Comparison of ENCODE assay signal across 10 cellular contexts in genomic region chr22:50656122-50657070, GRCh38. TPM values are rescaled to one million over a fixed set of nuclear protein-coding genes. Genes with fewer than 3 reads are reported as not detected.
DNase-seq lines count a peak whose midpoint lies in the region; ATAC-seq, FAIRE-seq and TF ChIP-seq lines count a peak whose summit lies in the region.
"Had no signal": no experiment of that assay in that cellular context is flagged by ENCODE, and none has a peak within 500 bp of the region (broad histone marks: within the 10 kb centered on the region; RNA-seq: fewer than 3 reads in every experiment).

No MANE protein-coding gene starts in this region.

- H2AFZ ChIP-seq in PC-9 (peak overlapping the region; percentile 72), fibroblast of lung (ENCODE audit: low read length) (no peak overlapping the region)

- TSS peak; percentile 71 for BruUV-seq in PC-9 (replicated peaks; lab: Mats Ljungman, UMichigan)

- H2BK5ac ChIP-seq in mesendoderm (ENCODE audit: low read length): no peak overlapping the region

- no peak for TF ChIP-seq RAD21 in A549 (conservative IDR thresholded peaks at IDR 0.05 in 1 of 2, IDR thresholded peaks at IDR 0.05 in 1 of 2)

- H4K20me1 ChIP-seq in PC-9 (ENCODE audit: insufficient read depth): no peaks in the 10 kb centered on the region
- no peaks in the 10 kb centered on the region for H4K20me1 ChIP-seq in fibroblast of lung (ENCODE audit: control insufficient read depth, extremely low read depth, insufficient read depth, low read length)

- H3K9ac ChIP-seq in fibroblast of lung (ENCODE audit: insufficient read depth, low read length) (no peak overlapping the region), mesendoderm (ENCODE audit: low read length) (no peak overlapping the region)

- intact Hi-C loops in PC-9 (cut with micrococcal nuclease; ENCODE audit: unreplicated experiment): no loop called here
- intact Hi-C loops in vagina (cut with DNase I): no loop called here

- H3F3A ChIP-seq in PC-9 (ENCODE audit: insufficient read depth, low read depth): peaks cover 30% of the 10 kb centered on the region

- POLR2A ChIA-PET in A549 (lab: Yijun Ruan, JAX) (no interaction called here), PC-9 (lab: Charles Lee; ENCODE audit: unreplicated experiment) (interaction anchor here (0.8 kb wide), 1 partner anchor 43 kb away, joined by 3 read pairs; no protein-coding TSS in a partner anchor)

- no peak overlapping the region for H3K18ac ChIP-seq in mesendoderm (ENCODE audit: low read length)

- DNase-seq in A549 (ENCODE audit: low read depth in 1 of 2, low spot score in 1 of 2) (peak; percentile 46 to 47), PC-9 (peak; percentile 64 to 92), fibroblast of lung (ENCODE audit: low read depth in 2 of 2) (peak; percentile 58 to 71), mesendoderm (peak; percentile 51), amygdala (lab: John Stamatoyannopoulos, UW) (no peak), vagina (ENCODE audit: extremely low spot score in 2 of 2) (no peak), coronary artery (ENCODE audit: low spot score) (no peak)
- DNase-seq: GOT3 had no signal

- H3K4me2 ChIP-seq in A549: peak overlapping the region; percentile 46
- peak overlapping the region; percentile 70 for H3K4me2 ChIP-seq in PC-9
- H3K4me2 ChIP-seq in fibroblast of lung (ENCODE audit: extremely low read depth, insufficient read depth, low read length): no peak overlapping the region
- H3K4me2 ChIP-seq in mesendoderm (ENCODE audit: low read length): no peak overlapping the region

- H3K27ac ChIP-seq in A549 (peak overlapping the region; percentile 45 to 81; a peak in 5 of 6 replicates), PC-9 (peak overlapping the region; percentile 83), fibroblast of lung (ENCODE audit: insufficient read depth, low read length) (no peak overlapping the region), mesendoderm (ENCODE audit: low read depth, low read length) (no peak overlapping the region), vagina (no peak overlapping the region), coronary artery (peak overlapping the region in 1 of 2 donors; percentile 64)

- H3K9me3 ChIP-seq in A549 (no peaks in the 10 kb centered on the region), PC-9 (ENCODE audit: insufficient read depth, low read depth) (no peaks in the 10 kb centered on the region), fibroblast of lung (ENCODE audit: control insufficient read depth, insufficient read depth, low read depth, low read length) (no peaks in the 10 kb centered on the region), vagina (no peaks in the 10 kb centered on the region)

- H2AK5ac ChIP-seq in mesendoderm (ENCODE audit: low read length): no peak overlapping the region

- H3K27me3 ChIP-seq in PC-9 (ENCODE audit: insufficient read depth, low read depth) (no peaks in the 10 kb centered on the region), fibroblast of lung (ENCODE audit: control insufficient read depth, insufficient read depth, low read length) (no peaks in the 10 kb centered on the region), mesendoderm (ENCODE audit: insufficient read depth, low read length, poor library complexity) (no peaks in the 10 kb centered on the region), vagina (no peaks in the 10 kb centered on the region)

- no peaks in the 10 kb centered on the region for H3K36me3 ChIP-seq in PC-9 (ENCODE audit: low read depth)
- H3K36me3 ChIP-seq in fibroblast of lung (ENCODE audit: control insufficient read depth, insufficient read depth, low read length): no peaks in the 10 kb centered on the region
- H3K36me3 ChIP-seq in mesendoderm (ENCODE audit: control insufficient read depth, insufficient read depth, low read length): no peaks in the 10 kb centered on the region
- H3K36me3 ChIP-seq in vagina: no peaks in the 10 kb centered on the region

- TF ChIP-seq CTCF in A549 (IDR thresholded peaks at IDR 0.05): no peak
- TF ChIP-seq CTCF in PC-9 (conservative IDR thresholded peaks at IDR 0.05): no peak
- TF ChIP-seq CTCF in fibroblast of lung (conservative IDR thresholded peaks at IDR 0.05 in 1 of 2, IDR thresholded peaks at IDR 0.05 in 1 of 2; ENCODE audit: low read depth in 1 of 2, low read length in 2 of 2): no peak
- TF ChIP-seq CTCF in vagina (IDR thresholded peaks at IDR 0.05): no peak
- no peak for TF ChIP-seq CTCF in coronary artery (IDR thresholded peaks at IDR 0.05)

- peaks cover 17% of the 10 kb centered on the region for H3K4me1 ChIP-seq in A549
- peaks cover 39% of the 10 kb centered on the region for H3K4me1 ChIP-seq in PC-9 (replicated peaks; ENCODE audit: insufficient read depth)
- peaks cover 4% of the 10 kb centered on the region for H3K4me1 ChIP-seq in fibroblast of lung (ENCODE audit: control insufficient read depth, extremely low read depth, insufficient read depth, low read length)
- H3K4me1 ChIP-seq in mesendoderm (ENCODE audit: control insufficient read depth, low read depth, low read length): no peaks in the 10 kb centered on the region
- H3K4me1 ChIP-seq in vagina: no peaks in the 10 kb centered on the region

- H4K8ac ChIP-seq in mesendoderm (ENCODE audit: low read depth, low read length): no peak overlapping the region

- ATAC-seq in A549 (peak; percentile 70 to 86), HG03025 (IDR thresholded peaks at IDR 0.05; ENCODE audit: low FRiP score, unreplicated experiment) (no peak)
- ATAC-seq: GM12878 had no signal

- H3K9me2 ChIP-seq in PC-9 (ENCODE audit: insufficient read depth): no peaks in the 10 kb centered on the region

- no peaks in the 10 kb centered on the region for H3K79me2 ChIP-seq in PC-9 (ENCODE audit: low read depth)
- no peaks in the 10 kb centered on the region for H3K79me2 ChIP-seq in fibroblast of lung (ENCODE audit: control insufficient read depth, insufficient read depth, low read length)
- no peaks in the 10 kb centered on the region for H3K79me2 ChIP-seq in mesendoderm (ENCODE audit: control insufficient read depth, insufficient read depth, low read length)

- no peak overlapping the region for H2BK120ac ChIP-seq in mesendoderm (ENCODE audit: low read depth, low read length)

- H3K4me3 ChIP-seq in A549 (no peak overlapping the region), PC-9 (peak overlapping the region; percentile 8; the same call in 1 of the 2 replicates), fibroblast of lung (replicated peaks in 1 of 4; ENCODE audit: control extremely low read depth in 1 of 4, insufficient read depth in 1 of 4, low read depth in 3 of 4, low read length in 4 of 4) (no peak overlapping the region), mesendoderm (ENCODE audit: low read length) (no peak overlapping the region), vagina (no peak overlapping the region), coronary artery (no peak overlapping the region)
- H3K4me3 ChIP-seq: GM12878 had no signal

- no peak overlapping the region for H3K23ac ChIP-seq in mesendoderm (ENCODE audit: low read length)

- TF ChIP-seq POLR2A in A549 (IDR thresholded peaks at IDR 0.05; ENCODE audit: low read length) (no peak), vagina (IDR thresholded peaks at IDR 0.05) (no peak)

- H2BK15ac ChIP-seq in mesendoderm (replicated peaks; ENCODE audit: low read depth): no peak overlapping the region

- no peak for FAIRE-seq in A549 (lab: Jason Lieb, UNC)
- FAIRE-seq: GM12878 had no signal

- no peak overlapping the region for H4K5ac ChIP-seq in mesendoderm (ENCODE audit: low read length)

- CTCF ChIA-PET in A549 (lab: Yijun Ruan, JAX) (no interaction called here), PC-9 (lab: Charles Lee) (interaction anchor here (0.7 kb wide), 1 partner anchor 36 kb away, joined by 3 read pairs; no protein-coding TSS in a partner anchor)

- no peak overlapping the region for H3K4ac ChIP-seq in mesendoderm (ENCODE audit: low read depth, low read length)

- no peak overlapping the region for H3K56ac ChIP-seq in mesendoderm (ENCODE audit: low read length)

- TF ChIP-seq EP300 in A549 (IDR thresholded peaks at IDR 0.05): no peak

- WGBS in A549 (ENCODE audit: missing lambda C conversion rate): 31% methylated on average over 18 of the region's 23 CpGs
- no CpG with 5 or more reads among the region's 23 CpGs for WGBS in mesendoderm (ENCODE audit: extremely low coverage, insufficient coverage, low lambda C conversion rate)

- no peaks in the 10 kb centered on the region for H3K79me1 ChIP-seq in mesendoderm (ENCODE audit: low read length)

RNA-seq across cellular contexts. Expression of gene SHANK3, which starts 16.2 kb away (rescaled TPM):
- polyA plus RNA-seq in A549 (2011; rRNA removed) (0.52 and 0.53 TPM in 2 replicates), A549 (2017; fragmentation: RNase III; extraction: RNeasy Plus Mini Kit Qiagen cat#74134 plus additional on column Dnase treatment) (2.1 to 2.4 TPM (median 2.3 TPM) in 3 replicates), fibroblast of lung (0.12 and 0.17 TPM in 2 replicates)
- polyA plus RNA-seq in A549 (2012; cell fraction: cytosol; rRNA removed): 1.5 and 2.4 TPM in 2 replicates
- polyA plus RNA-seq in A549 (2012; cell fraction: nucleus; rRNA removed): 5.4 and 7.4 TPM in 2 replicates
- 0.29 and 0.63 TPM in 2 replicates for polyA minus RNA-seq in A549 (2011; rRNA and poly(A)+ RNA removed)
- total RNA-seq in PC-9 (2021) (5.8 and 7.6 TPM in 2 replicates), fibroblast of lung (0.26 and 0.33 TPM in 2 replicates), vagina (20.4 TPM)
- polyA plus RNA-seq in fibroblast of lung (2012): 0.48 and 0.53 TPM in 2 replicates
- polyA minus RNA-seq in fibroblast of lung (ENCODE audit: low replicate concordance): 0.07 and 0.08 TPM in 2 replicates
- polyA plus RNA-seq in mesendoderm (2013, experiment 1 of 2): 1.2 TPM
- polyA plus RNA-seq in mesendoderm (2013, experiment 2 of 2): 1.1 TPM

RNA-seq across cellular contexts. Expression of gene ARSA, which starts 28.4 kb away (rescaled TPM):
- polyA plus RNA-seq in A549 (2011; rRNA removed) (7.7 and 9.1 TPM in 2 replicates), A549 (2017; fragmentation: RNase III; extraction: RNeasy Plus Mini Kit Qiagen cat#74134 plus additional on column Dnase treatment) (15.9 to 22.5 TPM (median 19.5 TPM) in 3 replicates), fibroblast of lung (6.4 and 10.5 TPM in 2 replicates)
- polyA plus RNA-seq in A549 (2012; cell fraction: cytosol; rRNA removed): 10.3 and 15.6 TPM in 2 replicates
- polyA plus RNA-seq in A549 (2012; cell fraction: nucleus; rRNA removed): 86.8 and 111 TPM in 2 replicates
- 4.3 and 6.0 TPM in 2 replicates for polyA minus RNA-seq in A549 (2011; rRNA and poly(A)+ RNA removed)
- total RNA-seq in PC-9 (2021) (16.6 and 23.7 TPM in 2 replicates), fibroblast of lung (16.7 and 19.5 TPM in 2 replicates), vagina (44.2 TPM)
- polyA plus RNA-seq in fibroblast of lung (2012): 17.2 and 25.9 TPM in 2 replicates
- 16.6 and 18.6 TPM in 2 replicates for polyA minus RNA-seq in fibroblast of lung (ENCODE audit: low replicate concordance)
- 3.3 TPM for polyA plus RNA-seq in mesendoderm (2013, experiment 1 of 2)
- polyA plus RNA-seq in mesendoderm (2013, experiment 2 of 2): 3.1 TPM

RNA-seq across cellular contexts. Expression of gene MAPK8IP2, which starts 55.8 kb away (rescaled TPM):
- polyA plus RNA-seq in A549 (2011; rRNA removed) (0.75 and 0.76 TPM in 2 replicates), A549 (2017; fragmentation: RNase III; extraction: RNeasy Plus Mini Kit Qiagen cat#74134 plus additional on column Dnase treatment) (2.2 to 3.0 TPM (median 2.8 TPM) in 3 replicates), fibroblast of lung (0.10 and 0.11 TPM in 2 replicates)
- 0.91 and 1.4 TPM in 2 replicates for polyA plus RNA-seq in A549 (2012; cell fraction: cytosol; rRNA removed)
- 2.5 and 3.0 TPM in 2 replicates for polyA plus RNA-seq in A549 (2012; cell fraction: nucleus; rRNA removed)
- polyA minus RNA-seq in A549 (2011; rRNA and poly(A)+ RNA removed): 0.74 and 1.3 TPM in 2 replicates
- total RNA-seq in PC-9 (2021) (0.79 and 0.88 TPM in 2 replicates), fibroblast of lung (0.17 and 0.26 TPM in 2 replicates), vagina (3.2 TPM)
- polyA plus RNA-seq in fibroblast of lung (2012): 0.18 and 0.34 TPM in 2 replicates
- polyA minus RNA-seq in fibroblast of lung (ENCODE audit: low replicate concordance): 0.41 and 0.67 TPM in 2 replicates
- 0.65 TPM for polyA plus RNA-seq in mesendoderm (2013, experiment 1 of 2)
- 0.83 TPM for polyA plus RNA-seq in mesendoderm (2013, experiment 2 of 2)

Comparison
In these comparisons a context has a peak if more than half of its experiments do, and no peak if none do; other contexts are left out.
1. DNase-seq: peak in A549 (2 of 2), PC-9 (2 of 2), fibroblast of lung (2 of 2) and mesendoderm (single experiment); none in amygdala (0 of 56), vagina (0 of 2) and coronary artery (single experiment).
2. H3K27ac ChIP-seq: peak in A549 (2 of 2) and PC-9 (single experiment); none in fibroblast of lung (single experiment), mesendoderm (single experiment) and vagina (single experiment).
3. H3K4me2 ChIP-seq: peak in A549 (single experiment) and PC-9 (single experiment); none in fibroblast of lung (single experiment) and mesendoderm (single experiment).